Comparison of ENCODE assay signal across 8 cellular contexts in the genomic region with DNA sequence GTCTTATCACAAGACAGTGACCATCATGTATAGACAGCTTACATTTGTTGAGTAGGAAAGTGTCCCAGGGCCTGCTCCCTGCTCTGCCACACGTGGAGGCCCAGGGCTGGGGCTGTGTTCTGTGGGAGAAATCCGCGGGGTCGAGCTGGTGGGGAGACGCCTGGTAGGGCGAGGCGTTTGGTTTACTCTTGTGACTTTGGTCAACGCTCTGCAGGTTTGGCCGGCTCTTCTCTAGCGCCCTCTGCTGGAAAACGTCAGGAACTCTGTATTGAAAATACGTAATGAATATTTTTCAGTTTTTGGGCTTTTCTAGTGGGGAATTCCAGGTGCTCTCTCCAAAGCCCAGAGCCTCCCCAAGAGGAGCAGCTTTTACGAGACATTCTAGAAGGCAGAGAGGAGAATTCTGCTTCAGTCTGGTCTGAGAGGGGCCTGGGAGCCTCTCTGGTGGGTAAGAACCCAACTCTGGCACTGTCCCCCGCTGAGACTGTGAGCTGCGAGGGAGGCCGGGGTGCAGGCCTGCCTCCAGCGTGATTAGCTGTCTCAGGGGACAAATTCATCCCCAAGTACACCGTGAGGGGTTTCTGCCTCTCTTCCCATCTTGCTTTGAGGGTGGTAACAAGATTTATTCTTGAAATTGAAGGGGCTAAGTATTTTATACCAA.
DNase-seq lines count a peak whose midpoint lies in the region; ATAC-seq and TF ChIP-seq lines count a peak whose summit lies in the region.

No MANE protein-coding gene starts in this region.

- H3K27ac Mint-ChIP-seq in memory B cell: no peak overlapping the region

- ATAC-seq in HG02610 (IDR thresholded peaks at IDR 0.05; ENCODE audit: unreplicated experiment) (peak; percentile 70), memory B cell (ENCODE audit: low read depth) (peak; percentile 61)

- peak overlapping the region in 2 of 59 donors; percentile 14 to 30 for H3K4me3 ChIP-seq in dorsolateral prefrontal cortex

- peaks cover 22% of the 10 kb centered on the region for H3K27me3 Mint-ChIP-seq in memory B cell

- peaks cover 4% of the 10 kb centered on the region for H3K4me1 Mint-ChIP-seq in memory B cell

- H3K9me3 Mint-ChIP-seq in memory B cell: peaks cover 10% of the 10 kb centered on the region

- DNase-seq in Daoy (ENCODE audit: low read depth) (peak; percentile 43), NCI-H2227 treated with DMSO at 0.1 percent for 48 hours (lab: John Stamatoyannopoulos, UW) (peak; percentile 65), dorsolateral prefrontal cortex (peak in 4 of 10 donors; percentile 36 to 64 (median 43)), memory B cell (ENCODE audit: low spot score in 2 of 2) (peak; percentile 51 to 53), GOT3 (lab: John Stamatoyannopoulos, UW) (no peak)
- DNase-seq in activated CD4-positive, alpha-beta T cell treated with anti-CD3 and anti-CD28 coated beads for 24 hours (ENCODE audit: low read depth in 2 of 2): peak; percentile 31 to 35
- peak; percentile 20 for DNase-seq in stimulated activated CD8-positive, alpha-beta memory T cell treated with anti-CD3 and anti-CD28 coated beads, Interleukin-4, amount 100 ng/mL, for 24 hours (ENCODE audit: low read depth)

- peak; percentile 71 to 93 (median 84) for TF ChIP-seq CTCF in dorsolateral prefrontal cortex (IDR thresholded peaks at IDR 0.05 in 54 of 56, conservative IDR thresholded peaks at IDR 0.05 in 2 of 56; ENCODE audit: low read depth in 1 of 56, partially characterized antibody in 56 of 56)

- no peak overlapping the region for H3K27ac ChIP-seq in dorsolateral prefrontal cortex

- peaks cover 4% of the 10 kb centered on the region for H3K36me3 Mint-ChIP-seq in memory B cell

- H3K4me3 Mint-ChIP-seq in memory B cell: no peak overlapping the region

- intact Hi-C loops in dorsolateral prefrontal cortex (cut with DNase I): loop anchor here (2.0 to 5.0 kb wide), 5 partner anchors 112 to 233 kb away; partner anchors contain the start of gene RALGAPA2 (in 1 of the 2)

- peaks cover 0 to 11% (median 0%) of the 10 kb centered on the region in 45 donors for H3K27me3 ChIP-seq in dorsolateral prefrontal cortex
